11 cellular contexts compared by ENCODE assay signal in the genomic region with DNA sequence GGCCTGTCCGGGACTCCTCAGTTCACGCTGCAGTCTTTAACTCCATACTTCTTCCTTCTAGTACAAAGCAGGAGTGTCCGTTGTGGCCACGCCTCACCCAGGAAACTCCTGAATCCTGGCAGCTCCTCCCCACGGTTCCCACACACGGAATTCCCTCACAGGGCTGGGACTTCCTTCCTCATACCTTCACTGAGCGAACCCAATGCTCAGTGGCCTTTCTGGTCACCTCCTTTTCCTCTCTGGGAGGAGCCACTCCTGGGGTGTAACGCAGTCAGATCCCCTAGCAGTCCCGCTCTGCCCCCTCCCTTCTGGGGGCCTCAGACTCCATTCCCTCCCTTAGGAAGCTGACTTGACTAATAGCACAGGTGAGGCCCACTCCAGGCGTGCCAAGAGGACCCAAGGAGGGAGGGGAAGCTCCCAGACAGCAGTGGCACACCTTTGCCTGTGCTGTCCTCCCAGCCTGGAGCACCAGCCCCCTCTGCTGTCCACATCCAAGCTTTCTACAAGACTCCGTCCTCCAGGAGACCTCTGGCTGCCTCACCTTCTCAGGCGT. TPM values are rescaled to one million over a fixed set of nuclear protein-coding genes. Genes with fewer than 3 reads are reported as not detected.
DNase-seq lines count a peak whose midpoint lies in the region; ATAC-seq lines count a peak whose summit lies in the region.
"Had no signal": no experiment of that assay in that cellular context is flagged by ENCODE, and none has a peak within 500 bp of the region (broad histone marks: within the 10 kb centered on the region; RNA-seq: fewer than 3 reads in every experiment).

Gene SLC52A3 (minus strand): TSS at position 75 of the 553 bp plus-strand sequence. CDS start 2,726 bp downstream, outside the sequence.

- H4K20me1 ChIP-seq in Karpas-422 (ENCODE audit: insufficient read depth, low read depth, low read length) = no peaks in the 10 kb centered on the region

- no peak within 1 kb of the TSS for H2AK5ac ChIP-seq in mesendoderm (ENCODE audit: low read length)

- H3K4me1 ChIP-seq in Karpas-422 (ENCODE audit: low read length) (no peaks in the 10 kb centered on the region), mesendoderm (ENCODE audit: control insufficient read depth, low read depth, low read length) (no peaks in the 10 kb centered on the region)

- DNase-seq in Caki2 (ENCODE audit: low read depth) (peak; percentile 95), Karpas-422 (peak; percentile 60), cerebellar cortex (ENCODE audit: low spot score) (peak; percentile 16), mesendoderm (peak; percentile 83), GOT3 (lab: John Stamatoyannopoulos, UW) (no peak)
- DNase-seq: activated CD4-positive, alpha-beta T cell treated with anti-CD3 and anti-CD28 coated beads, Interleukin-2, amount 50 U/mL, for 48 hours; stimulated activated CD4-positive, alpha-beta T cell treated with anti-CD3 and anti-CD28 coated beads, Interleukin-4, amount 100 ng/mL, for 1 hour had no signal

- no peaks in the 10 kb centered on the region for H3K79me1 ChIP-seq in mesendoderm (ENCODE audit: low read length)

- no peak within 1 kb of the TSS for H2BK5ac ChIP-seq in mesendoderm (ENCODE audit: low read length)

- no peak within 1 kb of the TSS for H3K4me2 ChIP-seq in Karpas-422 (ENCODE audit: low read depth, low read length, poor library complexity, severe bottlenecking)
- H3K4me2 ChIP-seq in mesendoderm (ENCODE audit: low read length) = no peak within 1 kb of the TSS

- H3K23ac ChIP-seq in mesendoderm (ENCODE audit: low read length) = no peak within 1 kb of the TSS

- H3K9ac ChIP-seq in Karpas-422 (ENCODE audit: low read length) (no peak within 1 kb of the TSS), mesendoderm (ENCODE audit: low read length) (no peak within 1 kb of the TSS)

- in situ Hi-C loops in Caki2 (cut with HindIII; ENCODE audit: low pct_unique_long_range_greater_than_20kb, low sequenced_read_pairs) = no loop called here

- H3K9me3 ChIP-seq in Karpas-422 (ENCODE audit: low read length) = no peaks in the 10 kb centered on the region

- H3K79me2 ChIP-seq in Karpas-422 (ENCODE audit: low read length) = no peaks in the 10 kb centered on the region
- no peaks in the 10 kb centered on the region for H3K79me2 ChIP-seq in mesendoderm (ENCODE audit: control insufficient read depth, insufficient read depth, low read length)

- WGBS in mesendoderm (ENCODE audit: extremely low coverage, insufficient coverage, low lambda C conversion rate) = no CpG with 5 or more reads among the region's 12 CpGs

- H3K4me3 ChIP-seq in Karpas-422 (ENCODE audit: low read length) (no peak within 1 kb of the TSS), mesendoderm (ENCODE audit: low read length) (no peak within 1 kb of the TSS)

- no peak within 1 kb of the TSS for H2BK15ac ChIP-seq in mesendoderm (replicated peaks; ENCODE audit: low read depth)

- no peaks in the 10 kb centered on the region for H3K36me3 ChIP-seq in Karpas-422 (ENCODE audit: insufficient read depth, low read length)
- H3K36me3 ChIP-seq in mesendoderm (ENCODE audit: control insufficient read depth, insufficient read depth, low read length) = no peaks in the 10 kb centered on the region

- H2BK120ac ChIP-seq in mesendoderm (ENCODE audit: low read depth, low read length) = no peak within 1 kb of the TSS

- no peak within 1 kb of the TSS for H3K4ac ChIP-seq in mesendoderm (ENCODE audit: low read depth, low read length)

- H3K18ac ChIP-seq in mesendoderm (ENCODE audit: low read length) = no peak within 1 kb of the TSS

- no peak within 1 kb of the TSS for H4K8ac ChIP-seq in mesendoderm (ENCODE audit: low read depth, low read length)

- peak within 1 kb of the TSS; percentile 35 for H3K56ac ChIP-seq in mesendoderm (ENCODE audit: low read length)

- no peak within 1 kb of the TSS for H4K5ac ChIP-seq in mesendoderm (ENCODE audit: low read length)

- H3K9me2 ChIP-seq in Karpas-422 (replicated peaks; ENCODE audit: insufficient read depth, low read length) = no peaks in the 10 kb centered on the region

- ATAC-seq in GM18861 (IDR thresholded peaks at IDR 0.05; ENCODE audit: unreplicated experiment) (no peak), HG02973 (IDR thresholded peaks at IDR 0.05; ENCODE audit: unreplicated experiment) (no peak), GM18870 (IDR thresholded peaks at IDR 0.05; ENCODE audit: unreplicated experiment) (no peak)

- H3K27me3 ChIP-seq in Karpas-422 (ENCODE audit: low read length) = no peaks in the 10 kb centered on the region
- H3K27me3 ChIP-seq in mesendoderm (ENCODE audit: insufficient read depth, low read length, poor library complexity) = no peaks in the 10 kb centered on the region

- no peak within 1 kb of the TSS for H2AFZ ChIP-seq in Karpas-422 (ENCODE audit: low read length)

- H3K27ac ChIP-seq in Karpas-422 (ENCODE audit: low read length) = no peak within 1 kb of the TSS
- H3K27ac ChIP-seq in mesendoderm (ENCODE audit: low read depth, low read length) = no peak within 1 kb of the TSS

RNA-seq across cellular contexts. Expression of gene SLC52A3, which starts in this region (rescaled TPM):
- 3.6 and 6.5 TPM in 2 replicates for total RNA-seq in Caki2 (2014; rRNA removed; shearing (Covaris generic); ENCODE audit: low replicate concordance)
- not detected in 2 replicates for total RNA-seq in Karpas-422 (2014; rRNA removed; shearing (Covaris generic); ENCODE audit: low replicate concordance)
- 1.6 TPM for polyA plus RNA-seq in mesendoderm (2013, experiment 1 of 2)
- polyA plus RNA-seq in mesendoderm (2013, experiment 2 of 2) = 1.8 TPM
- polyA plus RNA-seq: IgD-negative memory B cell had no signal

Comparison
In these comparisons a context has a peak if more than half of its experiments do, and no peak if none do; other contexts are left out.
1. Peak in DNase-seq in Karpas-422; RNA of the gene not detected or under 1 TPM.